9 cellular contexts compared by ENCODE assay signal in genomic region chr10:51244739-51245138, GRCh38.
A peak's percentile ranks its signal among the peaks of the same experiment; 100 is the strongest.
DNase-seq lines count a peak whose midpoint lies in the region; ATAC-seq and TF ChIP-seq lines count a peak whose summit lies in the region.
"Had no signal": no experiment of that assay in that cellular context is flagged by ENCODE, and none has a peak within 500 bp of the region (broad histone marks: within the 10 kb centered on the region; RNA-seq: fewer than 3 reads in every experiment).

No MANE protein-coding gene starts in this region.

- H3K27me3 ChIP-seq in SJCRH30 = no peaks in the 10 kb centered on the region
- no peaks in the 10 kb centered on the region for H3K27me3 ChIP-seq in gastroesophageal sphincter

- no peaks in the 10 kb centered on the region for H3K36me3 Mint-ChIP-seq in neural crest cell (ENCODE audit: low read depth)
- no peaks in the 10 kb centered on the region for H3K36me3 Mint-ChIP-seq in glutamatergic neuron (ENCODE audit: unreplicated experiment)
- no peaks in the 10 kb centered on the region for H3K36me3 Mint-ChIP-seq in natural killer cell

- peak; percentile 36 for ATAC-seq in gastroesophageal sphincter
- no peak for ATAC-seq in GM19455 (IDR thresholded peaks at IDR 0.05; ENCODE audit: unreplicated experiment)
- ATAC-seq in natural killer cell = no peak

- peaks cover 68% of the 10 kb centered on the region for H3K4me1 Mint-ChIP-seq in neural crest cell
- peaks cover 12% of the 10 kb centered on the region for H3K4me1 Mint-ChIP-seq in glutamatergic neuron (ENCODE audit: low read depth, unreplicated experiment)
- no peaks in the 10 kb centered on the region for H3K4me1 Mint-ChIP-seq in natural killer cell

- peak overlapping the region; percentile 14; the same call in 1 of the 2 replicates for H3K4me3 ChIP-seq in SJCRH30
- no peak overlapping the region for H3K4me3 ChIP-seq in gastroesophageal sphincter

- H3K27me3 Mint-ChIP-seq in neural crest cell (ENCODE audit: low read depth) = no peaks in the 10 kb centered on the region
- no peaks in the 10 kb centered on the region for H3K27me3 Mint-ChIP-seq in glutamatergic neuron (ENCODE audit: unreplicated experiment)
- H3K27me3 Mint-ChIP-seq in natural killer cell (ENCODE audit: low read depth in 2 of 2) = no peaks in the 10 kb centered on the region

- DNase-seq in AG20443 (ENCODE audit: low spot score) (peak; percentile 79), SJCRH30 (peak; percentile 11 to 60), neural crest cell (ENCODE audit: low read depth, low spot score) (no peak), glutamatergic neuron (no peak), NOMO-1 (lab: John Stamatoyannopoulos, UW; ENCODE audit: unreplicated experiment in 2 of 2) (no peak), natural killer cell (no peak)

- H3K4me3 Mint-ChIP-seq in neural crest cell (peak overlapping the region; percentile 47), glutamatergic neuron (ENCODE audit: unreplicated experiment) (no peak overlapping the region), natural killer cell (no peak overlapping the region)

- no peak for TF ChIP-seq POLR2A in gastroesophageal sphincter (IDR thresholded peaks at IDR 0.05)

- TF ChIP-seq EP300 in gastroesophageal sphincter (IDR thresholded peaks at IDR 0.05) = no peak

- intact Hi-C loops in natural killer cell (cut with micrococcal nuclease) = no loop called here

- peak overlapping the region; percentile 45 for H3K27ac Mint-ChIP-seq in neural crest cell (ENCODE audit: unreplicated experiment)
- no peak overlapping the region for H3K27ac Mint-ChIP-seq in glutamatergic neuron (ENCODE audit: unreplicated experiment)
- no peak overlapping the region for H3K27ac Mint-ChIP-seq in natural killer cell

- H3K4me1 ChIP-seq in SJCRH30 = peaks cover 7% of the 10 kb centered on the region; the same call in 1 of the 2 replicates
- H3K4me1 ChIP-seq in gastroesophageal sphincter = peaks cover 0 to 46% (median 18%) of the 10 kb centered on the region in 3 donors

- no peak for TF ChIP-seq CTCF in gastroesophageal sphincter (IDR thresholded peaks at IDR 0.05)
- TF ChIP-seq CTCF in neural crest cell (conservative IDR thresholded peaks at IDR 0.05) = no peak
- TF ChIP-seq CTCF in glutamatergic neuron (IDR thresholded peaks at IDR 0.05; ENCODE audit: partially characterized antibody, unreplicated experiment) = no peak
- no peak for TF ChIP-seq CTCF in natural killer cell (IDR thresholded peaks at IDR 0.05)

- no peaks in the 10 kb centered on the region for H3K9me3 Mint-ChIP-seq in neural crest cell
- H3K9me3 Mint-ChIP-seq in glutamatergic neuron (ENCODE audit: unreplicated experiment) = no peaks in the 10 kb centered on the region
- H3K9me3 Mint-ChIP-seq in natural killer cell = no peaks in the 10 kb centered on the region

- H3K27ac ChIP-seq in SJCRH30 = peak overlapping the region; percentile 64
- H3K27ac ChIP-seq in gastroesophageal sphincter = peak overlapping the region in 2 of 4 donors; percentile 3 to 44
- H3K27ac ChIP-seq: C4-2B had no signal

- H3K9me3 ChIP-seq in SJCRH30 (replicated peaks) = no peaks in the 10 kb centered on the region
- no peaks in the 10 kb centered on the region for H3K9me3 ChIP-seq in gastroesophageal sphincter

- H3K36me3 ChIP-seq in SJCRH30 = no peaks in the 10 kb centered on the region
- H3K36me3 ChIP-seq in gastroesophageal sphincter = no peaks in the 10 kb centered on the region

- WGBS in gastroesophageal sphincter (ENCODE audit: low coverage in 1 of 2), 2 donors = 6 to 21% methylated on average over 4 of the region's 4 CpGs

Comparison
In these comparisons a context has a peak if more than half of its experiments do, and no peak if none do; other contexts are left out.
1. DNase-seq: peak in AG20443 (single experiment) and SJCRH30 (2 of 2); none in neural crest cell (single experiment), glutamatergic neuron (single experiment), NOMO-1 (0 of 2) and natural killer cell (single experiment).